Comparison of ENCODE assay signal across 10 cellular contexts in the genomic region with DNA sequence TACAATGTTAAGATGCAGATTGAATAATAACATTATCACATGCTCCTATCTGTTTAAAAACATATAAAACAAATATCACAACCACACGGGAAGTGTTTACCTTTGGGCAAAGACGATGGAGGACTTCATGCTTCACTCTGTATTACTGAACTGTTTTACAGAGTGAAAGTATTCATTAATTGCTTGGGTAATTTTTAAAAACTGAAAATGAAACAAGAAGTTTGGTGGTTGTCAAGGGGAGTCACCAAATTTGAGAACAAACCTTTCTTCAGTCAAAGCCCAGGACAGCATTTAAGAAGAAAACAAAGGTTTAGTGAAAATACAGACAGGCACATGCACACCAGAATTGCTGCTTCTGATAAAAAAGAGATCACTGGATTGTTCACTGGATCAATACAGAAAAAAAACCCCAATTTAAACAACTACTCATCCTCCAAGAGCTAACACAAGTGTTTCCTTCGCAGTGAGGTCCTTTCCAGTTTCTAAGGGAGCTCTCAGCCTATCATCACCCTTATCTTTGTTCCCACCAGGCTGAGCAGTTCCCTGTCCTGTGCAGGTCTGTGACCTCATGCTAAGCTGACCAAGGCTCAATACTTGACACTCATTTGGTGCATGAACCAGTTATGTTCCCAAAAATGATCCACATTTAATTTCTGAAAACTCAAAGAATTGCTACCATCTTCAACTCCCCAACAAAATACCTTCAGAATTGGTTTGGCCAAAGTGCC. TPM values are rescaled to one million over a fixed set of nuclear protein-coding genes. Genes with fewer than 3 reads are reported as not detected.
DNase-seq lines count a peak whose midpoint lies in the region; ATAC-seq and TF ChIP-seq lines count a peak whose summit lies in the region.
"Had no signal": no experiment of that assay in that cellular context is flagged by ENCODE, and none has a peak within 500 bp of the region (broad histone marks: within the 10 kb centered on the region; RNA-seq: fewer than 3 reads in every experiment).

No MANE protein-coding gene starts in this region.

- whole genome bisulfite sequencing in hepatocyte (ENCODE audit: low lambda C conversion rate, missing lambda C conversion rate) = 77% methylated on average over 3 of the region's 3 CpGs

- H3K9me2 ChIP-seq in hepatocyte (replicated peaks; ENCODE audit: insufficient read depth) = no peaks in the 10 kb centered on the region

- H3K79me2 ChIP-seq in KMS-11 (ENCODE audit: insufficient read depth, low read depth) = no peaks in the 10 kb centered on the region
- H3K79me2 ChIP-seq in hepatocyte = peaks cover 18% of the 10 kb centered on the region

- H3K27ac Mint-ChIP-seq in CD14-positive monocyte = peak overlapping the region; percentile 43 to 85 (median 58)
- H3K27ac Mint-ChIP-seq in progenitor cell of endocrine pancreas = no peak overlapping the region

- no peak overlapping the region for H3K9ac ChIP-seq in KMS-11

- H3K9me3 ChIP-seq in hepatocyte (ENCODE audit: low read depth) = no peaks in the 10 kb centered on the region

- peaks cover 0 to 5% (median 0%) of the 10 kb centered on the region in 7 donors for H3K9me3 Mint-ChIP-seq in CD14-positive monocyte
- H3K9me3 Mint-ChIP-seq in progenitor cell of endocrine pancreas (ENCODE audit: low read depth) = no peaks in the 10 kb centered on the region

- H3K4me2 ChIP-seq in KMS-11 (peak overlapping the region; percentile 1; the same call in 1 of the 2 replicates), hepatocyte (no peak overlapping the region)

- H2AFZ ChIP-seq in KMS-11 (ENCODE audit: low read depth) (no peak overlapping the region), hepatocyte (no peak overlapping the region)

- no peaks in the 10 kb centered on the region for H4K20me1 ChIP-seq in KMS-11 (ENCODE audit: insufficient read depth)
- no peaks in the 10 kb centered on the region for H4K20me1 ChIP-seq in hepatocyte (ENCODE audit: insufficient read depth, poor library complexity, severe bottlenecking)

- no peaks in the 10 kb centered on the region for H3K27me3 Mint-ChIP-seq in CD14-positive monocyte (ENCODE audit: low read depth in 3 of 3)
- peaks cover 15% of the 10 kb centered on the region for H3K27me3 Mint-ChIP-seq in progenitor cell of endocrine pancreas

- TF ChIP-seq CTCF in CD14-positive monocyte (IDR thresholded peaks at IDR 0.05) (no peak), KMS-11 (conservative IDR thresholded peaks at IDR 0.05; ENCODE audit: low read depth, low read length) (no peak), progenitor cell of endocrine pancreas (IDR thresholded peaks at IDR 0.05; ENCODE audit: unreplicated experiment) (no peak), hepatocyte (IDR thresholded peaks at IDR 0.05; ENCODE audit: poor library complexity) (no peak)

- intact Hi-C loops in CD14-positive monocyte (cut with micrococcal nuclease) = no loop called here

- peak; percentile 88 for ATAC-seq in GM19025 (IDR thresholded peaks at IDR 0.05; ENCODE audit: low read depth, unreplicated experiment)
- peak; percentile 77 for ATAC-seq in HG02763 (IDR thresholded peaks at IDR 0.05; ENCODE audit: unreplicated experiment)

- H3K4me1 Mint-ChIP-seq in CD14-positive monocyte (peaks cover 37% of the 10 kb centered on the region), progenitor cell of endocrine pancreas (ENCODE audit: low read depth) (peaks cover 8% of the 10 kb centered on the region)

- no peak overlapping the region for H3K4me3 Mint-ChIP-seq in CD14-positive monocyte
- no peak overlapping the region for H3K4me3 Mint-ChIP-seq in progenitor cell of endocrine pancreas (ENCODE audit: low read depth)

- H3K36me3 ChIP-seq in KMS-11 (ENCODE audit: insufficient read depth) = no peaks in the 10 kb centered on the region
- no peaks in the 10 kb centered on the region for H3K36me3 ChIP-seq in hepatocyte (replicated peaks; ENCODE audit: insufficient read depth, low read depth)

- H3K27me3 ChIP-seq in KMS-11 (ENCODE audit: insufficient read depth, low read depth) (no peaks in the 10 kb centered on the region), hepatocyte (no peaks in the 10 kb centered on the region)

- peaks cover 72 to 84% of the 10 kb centered on the region in 2 donors for H3K36me3 Mint-ChIP-seq in CD14-positive monocyte
- no peaks in the 10 kb centered on the region for H3K36me3 Mint-ChIP-seq in progenitor cell of endocrine pancreas (ENCODE audit: insufficient read depth)

- H3K27ac ChIP-seq in KMS-11 (no peak overlapping the region), hepatocyte (no peak overlapping the region)

- H3K4me3 ChIP-seq in KMS-11 (IDR thresholded peaks at IDR 0.05; ENCODE audit: insufficient read depth, low read depth, low read length) (no peak overlapping the region), hepatocyte (no peak overlapping the region)
- H3K4me3 ChIP-seq: lung had no signal

- DNase-seq in CD14-positive monocyte (ENCODE audit: low spot score) = no peak
- no peak for DNase-seq in progenitor cell of endocrine pancreas (ENCODE audit: low spot score, unreplicated experiment)
- no peak for DNase-seq in RPMI8226
- DNase-seq in hepatocyte (ENCODE audit: low spot score) = no peak
- no peak for DNase-seq in NCI-H1436 treated with DMSO at 0.1 percent for 48 hours (lab: John Stamatoyannopoulos, UW)
- DNase-seq: NCI-H2227 treated with DMSO at 0.1 percent for 48 hours had no signal

- peaks cover 17% of the 10 kb centered on the region for H3K4me1 ChIP-seq in KMS-11 (ENCODE audit: low read depth, poor library complexity, severe bottlenecking)
- H3K4me1 ChIP-seq in hepatocyte (ENCODE audit: insufficient read depth) = peaks cover 1% of the 10 kb centered on the region

RNA-seq across cellular contexts. Expression of a gene that starts 8.8 kb away (rescaled TPM):
- 10 to 100 TPM; 16.7 to 37.8 TPM for polyA plus RNA-seq in CD14-positive monocyte
- total RNA-seq in progenitor cell of endocrine pancreas = 3.4 TPM in 2 replicates
- total RNA-seq in hepatocyte = 13.8 and 14.0 TPM in 2 replicates
- polyA plus RNA-seq in hepatocyte = 8.9 and 11.2 TPM in 2 replicates
